In the genomic region with DNA sequence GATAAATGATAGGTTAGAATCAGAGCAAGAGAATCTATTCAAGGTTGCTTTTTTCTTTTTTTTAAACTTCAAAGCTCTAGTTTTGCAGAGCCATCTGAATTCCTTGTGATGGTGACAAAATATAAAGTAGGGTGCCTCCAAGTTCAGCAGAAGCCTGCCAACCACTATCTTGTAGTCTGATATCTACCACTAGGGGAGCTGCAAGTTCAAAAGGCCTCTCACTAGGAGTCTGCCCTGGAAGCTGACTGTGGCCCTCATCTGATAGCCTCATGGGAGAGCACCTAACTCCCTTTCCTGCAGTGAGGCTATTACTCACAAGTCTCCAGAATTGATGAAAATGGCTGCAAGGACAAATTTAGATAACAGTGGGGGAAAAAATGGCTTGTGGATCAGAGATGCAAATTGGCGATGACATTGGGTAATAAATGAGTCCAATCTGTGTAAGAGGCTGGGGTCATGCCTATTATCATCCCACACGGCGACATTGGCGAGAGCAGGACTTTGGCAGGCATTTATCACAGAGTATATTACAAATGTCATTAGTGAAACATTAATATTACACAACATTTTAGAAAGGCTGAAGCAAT, we compare ENCODE assay signal across 8 cellular contexts. TPM values are rescaled to one million over a fixed set of nuclear protein-coding genes. Genes with fewer than 3 reads are reported as not detected.
A peak's percentile ranks its signal among the peaks of the same experiment; 100 is the strongest.
DNase-seq lines count a peak whose midpoint lies in the region; ATAC-seq and TF ChIP-seq lines count a peak whose summit lies in the region.

No MANE protein-coding gene starts in this region.

- H3K36me3 ChIP-seq in GM06990 (ENCODE audit: control insufficient read depth, insufficient read depth, low read length), result no peaks in the 10 kb centered on the region
- H3K36me3 ChIP-seq in Peyer's patch, result no peaks in the 10 kb centered on the region

- TF ChIP-seq POLR2A in Peyer's patch (IDR thresholded peaks at IDR 0.05), result no peak

- H3K27me3 ChIP-seq in GM06990 (replicated peaks; ENCODE audit: control insufficient read depth, insufficient read depth, low read length) (no peaks in the 10 kb centered on the region), Peyer's patch (no peaks in the 10 kb centered on the region)

- H3K9me3 ChIP-seq in Peyer's patch, result no peaks in the 10 kb centered on the region

- peak; percentile 73 for ATAC-seq in HG02981 (IDR thresholded peaks at IDR 0.05; ENCODE audit: unreplicated experiment)
- ATAC-seq in GM18519 (IDR thresholded peaks at IDR 0.05; ENCODE audit: low FRiP score, unreplicated experiment), result no peak

- no peaks in the 10 kb centered on the region for H3K4me1 ChIP-seq in Peyer's patch

- no peak for DNase-seq in GM06990 (ENCODE audit: extremely low read depth, insufficient read length)
- peak; percentile 65 for DNase-seq in SK-MEL-5 (ENCODE audit: low read depth, low spot score)
- DNase-seq in iPS-NIHi7 (ENCODE audit: extremely low spot score), result peak; percentile 69
- no peak for DNase-seq in Peyer's patch
- no peak for DNase-seq in stimulated activated CD8-positive, alpha-beta memory T cell treated with anti-CD3 and anti-CD28 coated beads, Interleukin-4, amount 100 ng/mL, for 48 hours
- DNase-seq in activated T-cell treated with anti-CD3 and anti-CD28 coated beads, Interleukin-2, amount 50 U/mL, for 1 hour, result no peak

- TF ChIP-seq CTCF in GM06990 (IDR thresholded peaks at IDR 0.05; ENCODE audit: insufficient read depth, low read length, poor library complexity, severe bottlenecking) (peak; percentile 47), Peyer's patch (IDR thresholded peaks at IDR 0.05) (peak in 2 of 6 experiments; percentile 7 to 16)

- no peak overlapping the region for H3K27ac ChIP-seq in Peyer's patch

- no peak overlapping the region for H3K4me3 ChIP-seq in GM06990 (replicated peaks; ENCODE audit: low read depth, low read length)
- H3K4me3 ChIP-seq in Peyer's patch, result no peak overlapping the region

- in situ Hi-C loops in SK-MEL-5 (cut with HindIII; ENCODE audit: low pct_unique_long_range_greater_than_20kb, low sequenced_read_pairs), result no loop called here

RNA-seq across cellular contexts. Expression of a gene that starts 10.7 kb away (rescaled TPM):
- not detected in 2 replicates for total RNA-seq in SK-MEL-5 (2014; rRNA removed; shearing (Covaris generic))
- polyA plus RNA-seq in SK-MEL-5 (2015; cell fraction: cytosol; rRNA removed), result not detected in 2 replicates
- polyA plus RNA-seq in SK-MEL-5 (2015; cell fraction: nucleus; rRNA removed), result not detected in 2 replicates
- total RNA-seq in Peyer's patch, result not detected

Comparison
In these comparisons a context has a peak if more than half of its experiments do, and no peak if none do; other contexts are left out.
1. DNase-seq: peak in SK-MEL-5 (single experiment) and iPS-NIHi7 (single experiment); none in GM06990 (single experiment), Peyer's patch (0 of 3), stimulated activated CD8-positive, alpha-beta memory T cell treated with anti-CD3 and anti-CD28 coated beads, Interleukin-4, amount 100 ng/mL, for 48 hours (single experiment) and activated T-cell treated with anti-CD3 and anti-CD28 coated beads, Interleukin-2, amount 50 U/mL, for 1 hour (single experiment).